Comparison of ENCODE assay signal across 1 cellular context in genomic region chr2:39434233-39434897, GRCh38.
TF ChIP-seq lines count a peak whose summit lies in the region.

No MANE protein-coding gene starts in this region.

TF ChIP-seq in HepG2, 621 proteins besides CTCF, POLR2A, EP300 and RAD21 (continues in another document):
- no peak for TF ChIP-seq ZNF644 (CRISPR knock-in tag; IDR thresholded peaks at IDR 0.05; ENCODE audit: low read depth)
- no peak for TF ChIP-seq HMG20B (CRISPR knock-in tag; conservative IDR thresholded peaks at IDR 0.05)
- no peak for TF ChIP-seq ZKSCAN5 (CRISPR knock-in tag; IDR thresholded peaks at IDR 0.05)
- TF ChIP-seq ZNF44 (CRISPR knock-in tag; IDR thresholded peaks at IDR 0.05) = no peak
- TF ChIP-seq HDAC1 (CRISPR knock-in tag; IDR thresholded peaks at IDR 0.05) = 0 out of 2 replicates have a peak, but pooled peaks have one; percentile 17
- no peak for TF ChIP-seq HMGA1 (CRISPR knock-in tag; conservative IDR thresholded peaks at IDR 0.05)
- TF ChIP-seq AFF4 (CRISPR knock-in tag; IDR thresholded peaks at IDR 0.05) = no peak
- no peak for TF ChIP-seq SSRP1 (CRISPR knock-in tag; IDR thresholded peaks at IDR 0.05)
- TF ChIP-seq ATF7-NPFF (CRISPR knock-in tag; IDR thresholded peaks at IDR 0.05; ENCODE audit: low read depth) = no peak
- TF ChIP-seq ZMYM2 (CRISPR knock-in tag; IDR thresholded peaks at IDR 0.05) = no peak
- TF ChIP-seq MXD1 (CRISPR knock-in tag; IDR thresholded peaks at IDR 0.05) = no peak
- TF ChIP-seq ZNF124 (CRISPR knock-in tag; IDR thresholded peaks at IDR 0.05) = no peak
- TF ChIP-seq RNF219 (CRISPR knock-in tag; IDR thresholded peaks at IDR 0.05) = no peak
- TF ChIP-seq ATF5 (CRISPR knock-in tag; IDR thresholded peaks at IDR 0.05; ENCODE audit: low read depth) = no peak
- 0 out of 4 replicates have a peak, but pooled peaks of 1 of the 2 experiments have one; percentile 29 for TF ChIP-seq ATF4 (CRISPR knock-in tag; IDR thresholded peaks at IDR 0.05)
- no peak for TF ChIP-seq NFYB (CRISPR knock-in tag; IDR thresholded peaks at IDR 0.05)
- TF ChIP-seq DZIP1 (CRISPR knock-in tag; IDR thresholded peaks at IDR 0.05) = no peak
- no peak for TF ChIP-seq KLF11 (CRISPR knock-in tag; IDR thresholded peaks at IDR 0.05)
- TF ChIP-seq ZNF547 (CRISPR knock-in tag; IDR thresholded peaks at IDR 0.05) = no peak
- 0 out of 2 replicates have a peak, but pooled peaks have one; percentile 62 for TF ChIP-seq ZNF670 (CRISPR knock-in tag; IDR thresholded peaks at IDR 0.05; ENCODE audit: borderline replicate concordance)
- TF ChIP-seq FOXM1 (CRISPR knock-in tag; IDR thresholded peaks at IDR 0.05) = no peak
- no peak for TF ChIP-seq HNF1A (IDR thresholded peaks at IDR 0.05; ENCODE audit: low read depth)
- no peak for TF ChIP-seq HNF1A (CRISPR knock-in tag; IDR thresholded peaks at IDR 0.05; ENCODE audit: borderline replicate concordance)
- TF ChIP-seq FLYWCH1 (CRISPR knock-in tag; IDR thresholded peaks at IDR 0.05) = no peak
- no peak for TF ChIP-seq DBP (CRISPR knock-in tag; IDR thresholded peaks at IDR 0.05; ENCODE audit: not compliant biosample characterization)
- no peak for TF ChIP-seq ZNF235 (CRISPR knock-in tag; IDR thresholded peaks at IDR 0.05; ENCODE audit: borderline replicate concordance)
- TF ChIP-seq NRL (CRISPR knock-in tag; IDR thresholded peaks at IDR 0.05; ENCODE audit: borderline replicate concordance) = no peak
- TF ChIP-seq STAT5B (CRISPR knock-in tag; IDR thresholded peaks at IDR 0.05) = no peak
- TF ChIP-seq ASH2L (IDR thresholded peaks at IDR 0.05; ENCODE audit: insufficient read length, low read depth, low read length) = no peak
- TF ChIP-seq ZNF749 (CRISPR knock-in tag; IDR thresholded peaks at IDR 0.05; ENCODE audit: borderline replicate concordance) = no peak
- TF ChIP-seq KLF6 (CRISPR knock-in tag; IDR thresholded peaks at IDR 0.05) = no peak
- TF ChIP-seq ZNF629 (CRISPR knock-in tag; conservative IDR thresholded peaks at IDR 0.05) = peak; percentile 81
- peak; percentile 45; the same call in 1 of the 2 replicates for TF ChIP-seq ZNF816 (CRISPR knock-in tag; IDR thresholded peaks at IDR 0.05; ENCODE audit: borderline replicate concordance)
- TF ChIP-seq ZMYM3 (CRISPR knock-in tag; IDR thresholded peaks at IDR 0.05) = 0 out of 2 replicates have a peak, but pooled peaks have one; percentile 16
- TF ChIP-seq EHMT2 (IDR thresholded peaks at IDR 0.05; ENCODE audit: borderline replicate concordance, low read depth, low read length) = no peak
- TF ChIP-seq NCOR1 (IDR thresholded peaks at IDR 0.05; ENCODE audit: borderline replicate concordance, low read length) = no peak
- TF ChIP-seq ZNF780A (CRISPR knock-in tag; IDR thresholded peaks at IDR 0.05) = no peak
- TF ChIP-seq PITX1 (CRISPR knock-in tag; IDR thresholded peaks at IDR 0.05) = no peak
- TF ChIP-seq EEA1 (CRISPR knock-in tag; IDR thresholded peaks at IDR 0.05; ENCODE audit: borderline replicate concordance) = no peak
- TF ChIP-seq HNRNPH1 (optimal IDR thresholded peaks at IDR 0.05; ENCODE audit: low read depth, low read length) = no peak
- TF ChIP-seq MLXIP (CRISPR knock-in tag; IDR thresholded peaks at IDR 0.05; ENCODE audit: borderline replicate concordance) = no peak
- no peak for TF ChIP-seq REXO4 (CRISPR knock-in tag; IDR thresholded peaks at IDR 0.05; ENCODE audit: borderline replicate concordance)
- no peak for TF ChIP-seq GMEB2 (CRISPR knock-in tag; IDR thresholded peaks at IDR 0.05; ENCODE audit: low read depth)
- no peak for TF ChIP-seq BRD4 (CRISPR knock-in tag; IDR thresholded peaks at IDR 0.05)
- TF ChIP-seq KDM2A (CRISPR knock-in tag; IDR thresholded peaks at IDR 0.05; ENCODE audit: borderline replicate concordance, low read depth) = no peak
